8 cellular contexts compared by ENCODE assay signal in genomic region chrX:155612312-155613224, GRCh38. TPM values are rescaled to one million over a fixed set of nuclear protein-coding genes. Genes with fewer than 3 reads are reported as not detected.
DNase-seq lines count a peak whose midpoint lies in the region; ATAC-seq and TF ChIP-seq lines count a peak whose summit lies in the region.

Gene SPRY3 (plus strand): TSS chrX:155612586.
A gene with protein sequence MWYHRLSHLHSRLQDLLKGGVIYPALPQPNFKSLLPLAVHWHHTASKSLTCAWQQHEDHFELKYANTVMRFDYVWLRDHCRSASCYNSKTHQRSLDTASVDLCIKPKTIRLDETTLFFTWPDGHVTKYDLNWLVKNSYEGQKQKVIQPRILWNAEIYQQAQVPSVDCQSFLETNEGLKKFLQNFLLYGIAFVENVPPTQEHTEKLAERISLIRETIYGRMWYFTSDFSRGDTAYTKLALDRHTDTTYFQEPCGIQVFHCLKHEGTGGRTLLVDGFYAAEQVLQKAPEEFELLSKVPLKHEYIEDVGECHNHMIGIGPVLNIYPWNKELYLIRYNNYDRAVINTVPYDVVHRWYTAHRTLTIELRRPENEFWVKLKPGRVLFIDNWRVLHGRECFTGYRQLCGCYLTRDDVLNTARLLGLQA (minus strand): TSS chrX:155612952. CDS start chrX:155545276, 67,676 bp downstream.

- H2BK20ac ChIP-seq in H9 (ENCODE audit: low read depth, low read length, poor library complexity, severe bottlenecking) = no peak within 1 kb of the TSS

- H4K8ac ChIP-seq in H9 (replicated peaks; ENCODE audit: insufficient read length, low read depth, low read length) = no peak within 1 kb of the TSS

- peak within 1 kb of the TSS; percentile 80 for H3K4me3 ChIP-seq in SU-DHL-6 (ENCODE audit: insufficient read depth, low read length, poor library complexity, severe bottlenecking)
- peak within 1 kb of the TSS; percentile 71 for H3K4me3 ChIP-seq in parathyroid adenoma (ENCODE audit: low read depth, low read length)
- H3K4me3 ChIP-seq in transverse colon = peak within 1 kb of the TSS; percentile 36 to 75 (median 56)

- no peaks in the 10 kb centered on the region for H3K27me3 Mint-ChIP-seq in H9 (ENCODE audit: low read depth)
- H3K27me3 Mint-ChIP-seq in activated naive CD8-positive, alpha-beta T cell treated with anti-CD3 and anti-CD28 coated beads, Interleukin-2, amount 50 U/mL, for 24 hours = no peaks in the 10 kb centered on the region

- H3K9me2 ChIP-seq in SU-DHL-6 (replicated peaks; ENCODE audit: insufficient read depth, low read length) = no peaks in the 10 kb centered on the region

- H2BK120ac ChIP-seq in H9 (ENCODE audit: low read depth, low read length, poor library complexity, severe bottlenecking) = no peak within 1 kb of the TSS

- H3K9me3 Mint-ChIP-seq in H9 = peaks cover 62 to 75% of the 10 kb centered on the region in 2 experiments
- H3K9me3 Mint-ChIP-seq in activated naive CD8-positive, alpha-beta T cell treated with anti-CD3 and anti-CD28 coated beads, Interleukin-2, amount 50 U/mL, for 24 hours = no peaks in the 10 kb centered on the region

- peak within 1 kb of the TSS in 2 of 3 experiments; percentile 22 to 97; a peak in 5 of 7 replicates for H3K27ac Mint-ChIP-seq in H9
- peak within 1 kb of the TSS; percentile 94 for H3K27ac Mint-ChIP-seq in activated naive CD8-positive, alpha-beta T cell treated with anti-CD3 and anti-CD28 coated beads, Interleukin-2, amount 50 U/mL, for 24 hours

- H3K18ac ChIP-seq in H9 (ENCODE audit: insufficient read length, low read depth, low read length) = peak within 1 kb of the TSS; percentile 62

- H4K5ac ChIP-seq in H9 (ENCODE audit: insufficient read length, low read depth, low read length) = no peak within 1 kb of the TSS

- no peak within 1 kb of the TSS for H3K23ac ChIP-seq in H9 (ENCODE audit: insufficient read length, low read depth, low read length)

- H3K14ac ChIP-seq in H9 (ENCODE audit: insufficient read depth, low read length) = peak within 1 kb of the TSS; percentile 65; the same call in 1 of the 2 replicates

- WGBS in H9 (ENCODE audit: extremely low coverage, insufficient read length, low lambda C conversion rate) = no CpG with 5 or more reads among the region's 50 CpGs
- 0 to 41% methylated on average over 1 to 50 of the region's 50 CpGs for WGBS in transverse colon (ENCODE audit: low coverage in 1 of 2), 2 donors

- H3K79me2 ChIP-seq in H9 (ENCODE audit: insufficient read depth, low read length) (no peaks in the 10 kb centered on the region), SU-DHL-6 (ENCODE audit: insufficient read depth, low read length) (0 out of 2 replicates have a peak, but pooled peaks cover 9% of the 10 kb centered on the region), parathyroid adenoma (peaks cover 8% of the 10 kb centered on the region)

- in situ Hi-C loops in transverse colon (cut with MboI; ENCODE audit: low pct_ligation_motif_present in 1 of 4, low pct_unique_long_range_greater_than_20kb in 1 of 4, low sequenced_read_pairs in 3 of 4) = no loop called here

- H3K9ac ChIP-seq in H9 (ENCODE audit: extremely low read depth, insufficient read length, low read length) (peak within 1 kb of the TSS; percentile 74), SU-DHL-6 (ENCODE audit: low read length) (peak within 1 kb of the TSS; percentile 82), parathyroid adenoma (peak within 1 kb of the TSS; percentile 16)

- H3K27me3 ChIP-seq in H9 (ENCODE audit: insufficient read depth, low read length) (no peaks in the 10 kb centered on the region), SU-DHL-6 (ENCODE audit: low read length) (no peaks in the 10 kb centered on the region), parathyroid adenoma (ENCODE audit: control insufficient read depth, insufficient read depth, low read length) (no peaks in the 10 kb centered on the region), transverse colon (no peaks in the 10 kb centered on the region)

- peaks cover 0 to 6% of the 10 kb centered on the region in 2 experiments; a peak in 1 of 4 replicates for H3K4me1 Mint-ChIP-seq in H9
- H3K4me1 Mint-ChIP-seq in activated naive CD8-positive, alpha-beta T cell treated with anti-CD3 and anti-CD28 coated beads, Interleukin-2, amount 50 U/mL, for 24 hours = peaks cover 27% of the 10 kb centered on the region

- H2AFZ ChIP-seq in H9 (ENCODE audit: low read length) = no peak within 1 kb of the TSS
- H2AFZ ChIP-seq in SU-DHL-6 (ENCODE audit: low read depth, low read length, severe bottlenecking) = peak within 1 kb of the TSS; percentile 88
- peak within 1 kb of the TSS; percentile 95 for H2AFZ ChIP-seq in parathyroid adenoma

- H3K36me3 ChIP-seq in SU-DHL-6 (ENCODE audit: low read length) = no peaks in the 10 kb centered on the region
- no peaks in the 10 kb centered on the region for H3K36me3 ChIP-seq in parathyroid adenoma (ENCODE audit: control insufficient read depth, insufficient read depth, low read length)
- H3K36me3 ChIP-seq in transverse colon = no peaks in the 10 kb centered on the region

- H4K20me1 ChIP-seq in H9 (ENCODE audit: control insufficient read depth, insufficient read depth, insufficient read length) (no peaks in the 10 kb centered on the region), SU-DHL-6 (ENCODE audit: low read depth, low read length) (no peaks in the 10 kb centered on the region)

- H3T11ph ChIP-seq in H9 (ENCODE audit: low read length) = no peak within 1 kb of the TSS

- H3K4me1 ChIP-seq in H9 (ENCODE audit: insufficient read depth, low read length) (no peaks in the 10 kb centered on the region), parathyroid adenoma (no peaks in the 10 kb centered on the region), transverse colon (peaks cover 0 to 14% (median 7%) of the 10 kb centered on the region in 4 donors)

- H3F3A ChIP-seq in SU-DHL-6 (ENCODE audit: insufficient read depth) = no peaks in the 10 kb centered on the region

- ATAC-seq in activated naive CD8-positive, alpha-beta T cell treated with anti-CD3 and anti-CD28 coated beads, Interleukin-2, amount 50 U/mL, for 24 hours = peak; percentile 97

- peaks cover 16% of the 10 kb centered on the region for H3K9me3 ChIP-seq in H9 (ENCODE audit: control insufficient read depth, low read depth, low read length)
- H3K9me3 ChIP-seq in SU-DHL-6 (ENCODE audit: insufficient read depth, low read length) = no peaks in the 10 kb centered on the region
- no peaks in the 10 kb centered on the region for H3K9me3 ChIP-seq in parathyroid adenoma (ENCODE audit: control insufficient read depth, low read length)
- H3K9me3 ChIP-seq in transverse colon = no peaks in the 10 kb centered on the region

- intact Hi-C loops in cardiac septum (cut with DNase I) (no loop called here), transverse colon (cut with DNase I; ENCODE audit: low total_unique reads) (no loop called here)

- H3K36me3 Mint-ChIP-seq in H9 (ENCODE audit: insufficient read depth in 1 of 3, low read depth in 3 of 3) = peaks cover 3 to 16% (median 4%) of the 10 kb centered on the region in 3 experiments; a peak in 5 of 7 replicates
- H3K36me3 Mint-ChIP-seq in activated naive CD8-positive, alpha-beta T cell treated with anti-CD3 and anti-CD28 coated beads, Interleukin-2, amount 50 U/mL, for 24 hours (ENCODE audit: low read depth) = peaks cover 7% of the 10 kb centered on the region

- no peaks in the 10 kb centered on the region for H3K79me1 ChIP-seq in H9 (ENCODE audit: insufficient read depth, low read depth, low read length, poor library complexity, severe bottlenecking)

- no peak within 1 kb of the TSS for H2BK15ac ChIP-seq in H9 (ENCODE audit: low read depth, low read length)

- no peak within 1 kb of the TSS for H2AK5ac ChIP-seq in H9 (ENCODE audit: insufficient read length, low read length)

- H4K91ac ChIP-seq in H9 (ENCODE audit: insufficient read length, low read depth, low read length) = no peak within 1 kb of the TSS

- no peak within 1 kb of the TSS for H2BK12ac ChIP-seq in H9 (ENCODE audit: insufficient read length, low read depth, low read length)

- no peak within 1 kb of the TSS for H2BK5ac ChIP-seq in H9 (ENCODE audit: insufficient read length, low read length)

- peak; percentile 65 for TF ChIP-seq POLR2A in transverse colon (IDR thresholded peaks at IDR 0.05)

- H3K27ac ChIP-seq in H9 (ENCODE audit: insufficient read length, low read depth, low read length) = no peak within 1 kb of the TSS
- H3K27ac ChIP-seq in SU-DHL-6 (ENCODE audit: low read depth, low read length) = peak within 1 kb of the TSS; percentile 49
- H3K27ac ChIP-seq in parathyroid adenoma = peak within 1 kb of the TSS; percentile 93
- peak within 1 kb of the TSS; percentile 87 to 97 (median 90) for H3K27ac ChIP-seq in transverse colon

- H3K56ac ChIP-seq in H9 (ENCODE audit: insufficient read length, low read depth, low read length) = no peak within 1 kb of the TSS

- peak; percentile 25 for DNase-seq in GDM1 (lab: John Stamatoyannopoulos, UW)
- peak; percentile 59 for DNase-seq in H9
- peak; percentile 76 for DNase-seq in M059J (ENCODE audit: low read depth)
- peak; percentile 71 for DNase-seq in activated naive CD8-positive, alpha-beta T cell treated with anti-CD3 and anti-CD28 coated beads, Interleukin-2, amount 50 U/mL, for 24 hours
- peak; percentile 85 for DNase-seq in cardiac septum (ENCODE audit: low spot score)
- DNase-seq in transverse colon = peak; percentile 79

- H3K4me2 ChIP-seq in H9 (ENCODE audit: insufficient read depth, insufficient read length, low read length) = peak within 1 kb of the TSS; percentile 71
- peak within 1 kb of the TSS; percentile 85 for H3K4me2 ChIP-seq in SU-DHL-6 (ENCODE audit: low read depth, low read length, poor library complexity, severe bottlenecking)
- peak within 1 kb of the TSS; percentile 73 for H3K4me2 ChIP-seq in parathyroid adenoma (ENCODE audit: low read length)

- no peak within 1 kb of the TSS for H3K4ac ChIP-seq in H9 (ENCODE audit: low read depth, low read length)

- no peak for TF ChIP-seq EP300 in transverse colon (IDR thresholded peaks at IDR 0.05; ENCODE audit: low read depth)

- peak within 1 kb of the TSS; percentile 83 to 84 for H3K4me3 Mint-ChIP-seq in H9
- H3K4me3 Mint-ChIP-seq in activated naive CD8-positive, alpha-beta T cell treated with anti-CD3 and anti-CD28 coated beads, Interleukin-2, amount 50 U/mL, for 24 hours = peak within 1 kb of the TSS; percentile 92

- H3K23me2 ChIP-seq in H9 (ENCODE audit: insufficient read length, low read depth, low read length, poor library complexity, severe bottlenecking) = no peaks in the 10 kb centered on the region

- TF ChIP-seq CTCF in H9 (conservative IDR thresholded peaks at IDR 0.05) = no peak
- TF ChIP-seq CTCF in SU-DHL-6 (IDR thresholded peaks at IDR 0.05; ENCODE audit: insufficient read depth, low read length, poor library complexity, severe bottlenecking) = no peak
- TF ChIP-seq CTCF in parathyroid adenoma (IDR thresholded peaks at IDR 0.05) = no peak
- no peak for TF ChIP-seq CTCF in transverse colon (IDR thresholded peaks at IDR 0.05)

RNA-seq across cellular contexts. Expression of gene SPRY3, which starts in this region (rescaled TPM):
- 0.66 and 0.88 TPM in 2 replicates for total RNA-seq in H9 (2021)
- total RNA-seq in M059J (2014; rRNA removed; shearing (Covaris generic)) = 0.94 and 1.3 TPM in 2 replicates
- 1.00 TPM for total RNA-seq in cardiac septum
- 1 to 10 TPM in 3 of 4 donors, under 1 TPM in 1; 1.00 to 7.5 (median 2.8) TPM for total RNA-seq in transverse colon

RNA-seq across cellular contexts. Expression of the second gene that starts in this region (rescaled TPM):
- total RNA-seq in H9 (2021) (13.7 and 14.2 TPM in 2 replicates), cardiac septum (33.0 TPM), transverse colon (10 to 100 TPM; 17.5 to 32.9 (median 29.1) TPM)
- total RNA-seq in M059J (2014; rRNA removed; shearing (Covaris generic)) = 10.9 and 19.3 TPM in 2 replicates

Comparison
In these comparisons a context has a peak if more than half of its experiments do, and no peak if none do; other contexts are left out.
1. DNase-seq: peak in every context shown above with its lines; median percentile 85 in cardiac septum; 79 in transverse colon; 76 in M059J; 71 in activated naive CD8-positive, alpha-beta T cell treated with anti-CD3 and anti-CD28 coated beads, Interleukin-2, amount 50 U/mL, for 24 hours; 59 in H9; 25 in GDM1.
2. H3K9ac ChIP-seq: peak in every context shown above with its lines; median percentile 82 in SU-DHL-6; 74 in H9; 16 in parathyroid adenoma.